In genomic region chrX:1451676-1452496, GRCh38 we compare ENCODE assay signal across 8 cellular contexts. TPM values are rescaled to one million over a fixed set of nuclear protein-coding genes. Genes with fewer than 3 reads are reported as not detected.
A peak's percentile ranks its signal among the peaks of the same experiment; 100 is the strongest.
DNase-seq lines count a peak whose midpoint lies in the region; ATAC-seq and TF ChIP-seq lines count a peak whose summit lies in the region.

No MANE protein-coding gene starts in this region.

- H3K36me3 Mint-ChIP-seq in HFFc6 (ENCODE audit: low read depth), result peaks cover 32% of the 10 kb centered on the region
- peaks cover 41% of the 10 kb centered on the region for H3K36me3 Mint-ChIP-seq in activated T-helper 17 cell treated with anti-CD3 and anti-CD28 coated beads, Interleukin-2, amount 50 U/mL, for 72 hours (ENCODE audit: low read depth)

- peaks cover 7% of the 10 kb centered on the region for H3K27me3 Mint-ChIP-seq in HFFc6 (ENCODE audit: insufficient read depth)
- no peaks in the 10 kb centered on the region for H3K27me3 Mint-ChIP-seq in activated T-helper 17 cell treated with anti-CD3 and anti-CD28 coated beads, Interleukin-2, amount 50 U/mL, for 72 hours

- no peaks in the 10 kb centered on the region for H3K4me1 Mint-ChIP-seq in HFFc6 (ENCODE audit: low read depth)
- peaks cover 23% of the 10 kb centered on the region for H3K4me1 Mint-ChIP-seq in activated T-helper 17 cell treated with anti-CD3 and anti-CD28 coated beads, Interleukin-2, amount 50 U/mL, for 72 hours

- DNase-seq in HFFc6 (no peak), NCI-H1694 (lab: John Stamatoyannopoulos, UW) (no peak), RKO (ENCODE audit: low spot score) (no peak)
- peak; percentile 25 for DNase-seq in stimulated activated CD8-positive, alpha-beta memory T cell treated with anti-CD3 and anti-CD28 coated beads, Interleukin-4, amount 100 ng/mL, for 48 hours

- H3K27ac Mint-ChIP-seq in HFFc6, result peak overlapping the region; percentile 85
- H3K27ac Mint-ChIP-seq in activated T-helper 17 cell treated with anti-CD3 and anti-CD28 coated beads, Interleukin-2, amount 50 U/mL, for 72 hours, result peak overlapping the region; percentile 80

- H3K9me3 Mint-ChIP-seq in HFFc6, result peaks cover 25% of the 10 kb centered on the region
- peaks cover 13% of the 10 kb centered on the region for H3K9me3 Mint-ChIP-seq in activated T-helper 17 cell treated with anti-CD3 and anti-CD28 coated beads, Interleukin-2, amount 50 U/mL, for 72 hours

- H3K4me3 Mint-ChIP-seq in HFFc6, result peak overlapping the region; percentile 88
- peak overlapping the region; percentile 70 for H3K4me3 Mint-ChIP-seq in activated T-helper 17 cell treated with anti-CD3 and anti-CD28 coated beads, Interleukin-2, amount 50 U/mL, for 72 hours

- no peak for ATAC-seq in activated T-helper 17 cell treated with anti-CD3 and anti-CD28 coated beads, Interleukin-2, amount 50 U/mL, for 72 hours (replicated peaks)
- no peak for ATAC-seq in GM18867 (IDR thresholded peaks at IDR 0.05; ENCODE audit: unreplicated experiment)
- ATAC-seq in GM21737 (IDR thresholded peaks at IDR 0.05; ENCODE audit: unreplicated experiment), result no peak

- peak overlapping the region; percentile 81 for H3K4me3 ChIP-seq in iPS-11a (ENCODE audit: low read depth, low read length)

- TF ChIP-seq CTCF in HFFc6 (IDR thresholded peaks at IDR 0.05), result no peak

RNA-seq across cellular contexts. Expression of gene ASMTL, which starts 0.8 kb away (rescaled TPM):
- total RNA-seq in HFFc6 (2021; fragmentation: NEBNext Ultra II Directional; extraction: Animal tissue kit (Norgen Biotek cat#: 25700)), result 10 to 100 TPM; 26.8 to 35.1 (median 32.8) TPM
- 10 to 100 TPM; 50.6 to 65.5 TPM for total RNA-seq in activated T-helper 17 cell treated with anti-CD3 and anti-CD28 coated beads, Interleukin-2, amount 50 U/mL, for 72 hours

RNA-seq across cellular contexts. Expression of gene SLC25A6, which starts 60.0 kb away (rescaled TPM):
- 100 to 1,000 TPM; 295 to 345 (median 320) TPM for total RNA-seq in HFFc6 (2021; fragmentation: NEBNext Ultra II Directional; extraction: Animal tissue kit (Norgen Biotek cat#: 25700))
- total RNA-seq in activated T-helper 17 cell treated with anti-CD3 and anti-CD28 coated beads, Interleukin-2, amount 50 U/mL, for 72 hours, result 100 to 1,000 TPM; 373 to 401 TPM
